In genomic region chr5:68216737-68217231, GRCh38 we compare ENCODE assay signal across 1 cellular context.
A peak's percentile ranks its signal among the peaks of the same experiment; 100 is the strongest.
TF ChIP-seq lines count a peak whose summit lies in the region.

No MANE protein-coding gene starts in this region.

TF ChIP-seq in K562, 482 proteins besides CTCF, POLR2A, EP300 and RAD21 (continued from another document):
- TF ChIP-seq THAP7 (CRISPR knock-in tag; IDR thresholded peaks at IDR 0.05) (no peak), FOXK2 (conservative IDR thresholded peaks at IDR 0.05 in 1 of 2, IDR thresholded peaks at IDR 0.05 in 1 of 2; ENCODE audit: low read depth in 2 of 2) (0 out of 4 replicates have a peak, but pooled peaks of 1 of the 2 experiments have one; percentile 16), HDAC1 (IDR thresholded peaks at IDR 0.05) (peak in 1 of 2 experiments; percentile 10; a peak in 1 of 4 replicates)
TF ChIP-seq in K562: peak in this region for 7.
